Comparison of ENCODE assay signal across 1 cellular context in genomic region chrX:24651783-24652182, GRCh38.
TF ChIP-seq lines count a peak whose summit lies in the region.

No MANE protein-coding gene starts in this region.

TF ChIP-seq in HepG2, 621 proteins besides CTCF, POLR2A, EP300 and RAD21 (continued from another document):
- TF ChIP-seq UBTF (CRISPR knock-in tag; IDR thresholded peaks at IDR 0.05) (no peak), ZNF276 (CRISPR knock-in tag; IDR thresholded peaks at IDR 0.05; ENCODE audit: low read depth) (no peak), HNRNPK (IDR thresholded peaks at IDR 0.05; ENCODE audit: low read depth, low read length, poor library complexity, severe bottlenecking) (no peak), ZNF589 (CRISPR knock-in tag; conservative IDR thresholded peaks at IDR 0.05) (no peak), ZBTB46 (CRISPR knock-in tag; IDR thresholded peaks at IDR 0.05; ENCODE audit: borderline replicate concordance) (no peak), ETS1 (CRISPR knock-in tag; IDR thresholded peaks at IDR 0.05) (no peak), HNRNPLL (IDR thresholded peaks at IDR 0.05; ENCODE audit: low read depth, low read length, poor library complexity, severe bottlenecking) (no peak), EEA1 (CRISPR knock-in tag; IDR thresholded peaks at IDR 0.05; ENCODE audit: borderline replicate concordance) (no peak), MED1 (CRISPR knock-in tag; IDR thresholded peaks at IDR 0.05) (0 out of 2 replicates have a peak, but pooled peaks have one; percentile 25), ZHX1 (CRISPR knock-in tag; IDR thresholded peaks at IDR 0.05; ENCODE audit: low read depth) (no peak), ARNT2 (CRISPR knock-in tag; IDR thresholded peaks at IDR 0.05; ENCODE audit: low read depth) (no peak), ZNF703 (CRISPR knock-in tag; IDR thresholded peaks at IDR 0.05; ENCODE audit: borderline replicate concordance) (no peak), U2AF1 (optimal IDR thresholded peaks at IDR 0.05; ENCODE audit: low read depth, low read length) (no peak), TBX2 (CRISPR knock-in tag; IDR thresholded peaks at IDR 0.05; ENCODE audit: borderline replicate concordance) (no peak), SAP130 (CRISPR knock-in tag; IDR thresholded peaks at IDR 0.05; ENCODE audit: low read depth) (no peak), ISL2 (CRISPR knock-in tag; IDR thresholded peaks at IDR 0.05) (0 out of 2 replicates have a peak, but pooled peaks have one; percentile 25), SKI (IDR thresholded peaks at IDR 0.05; ENCODE audit: partially characterized antibody) (no peak), ZXDC (CRISPR knock-in tag; IDR thresholded peaks at IDR 0.05) (no peak), LRRFIP1 (CRISPR knock-in tag; conservative IDR thresholded peaks at IDR 0.05) (no peak), ZFP1 (CRISPR knock-in tag; IDR thresholded peaks at IDR 0.05) (no peak), ZNF761 (CRISPR knock-in tag; conservative IDR thresholded peaks at IDR 0.05) (no peak), ZBTB34 (CRISPR knock-in tag; IDR thresholded peaks at IDR 0.05) (no peak), ZNF652 (CRISPR knock-in tag; IDR thresholded peaks at IDR 0.05; ENCODE audit: borderline replicate concordance, low read depth) (no peak), ARID3A (IDR thresholded peaks at IDR 0.05; ENCODE audit: low read depth, low read length) (no peak), SMARCE1 (IDR thresholded peaks at IDR 0.05; ENCODE audit: borderline replicate concordance) (no peak), HNF4G (IDR thresholded peaks at IDR 0.05; ENCODE audit: borderline replicate concordance, low read depth, low read length) (0 out of 2 replicates have a peak, but pooled peaks have one; percentile 18), HNF4G (CRISPR knock-in tag; IDR thresholded peaks at IDR 0.05; ENCODE audit: borderline replicate concordance, low read depth) (no peak), HIC2 (CRISPR knock-in tag; IDR thresholded peaks at IDR 0.05; ENCODE audit: low read depth) (no peak), ZNF18 (CRISPR knock-in tag; IDR thresholded peaks at IDR 0.05; ENCODE audit: insufficient replicate concordance) (no peak), SOX13 (IDR thresholded peaks at IDR 0.05) (no peak), SOX13 (CRISPR knock-in tag; conservative IDR thresholded peaks at IDR 0.05 in 1 of 2, IDR thresholded peaks at IDR 0.05 in 1 of 2) (peak in 1 of 2 experiments; percentile 47; a peak in 2 of 4 replicates), FOSL1 (CRISPR knock-in tag; IDR thresholded peaks at IDR 0.05; ENCODE audit: borderline replicate concordance) (no peak), STAT5B (CRISPR knock-in tag; IDR thresholded peaks at IDR 0.05) (no peak), HNF4A (CRISPR knock-in tag; IDR thresholded peaks at IDR 0.05) (peak; percentile 82), WIZ (CRISPR knock-in tag; IDR thresholded peaks at IDR 0.05) (no peak)
